In the genomic region with DNA sequence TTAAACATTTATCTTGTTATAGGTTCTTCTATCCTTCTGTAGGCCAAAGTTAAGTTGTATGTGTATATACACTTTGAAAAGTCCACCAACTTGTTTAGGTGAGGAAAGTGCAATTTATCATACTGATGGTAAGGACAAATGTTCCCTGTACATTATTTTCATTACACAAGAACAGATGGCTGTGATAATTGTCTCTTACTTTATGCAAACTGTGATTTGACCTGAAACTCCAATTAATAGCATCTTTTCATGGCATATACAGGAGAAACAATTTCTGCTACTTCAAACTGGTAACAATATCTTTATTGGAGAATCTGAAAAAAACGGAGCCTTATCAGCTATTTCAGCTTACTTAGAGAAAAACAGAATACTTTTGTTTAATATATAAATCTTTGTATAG, we compare ENCODE assay signal across 22 cellular contexts.
"Had no signal": no experiment of that assay in that cellular context is flagged by ENCODE, and none has a peak within 500 bp of the region (broad histone marks: within the 10 kb centered on the region; RNA-seq: fewer than 3 reads in every experiment).

No MANE protein-coding gene starts in this region.

- ATAC-seq: mucosa of descending colon; naive thymus-derived CD4-positive, alpha-beta T cell; natural killer cell treated with Interleukin-12 subunit alpha and Interleukin-12 subunit beta and Interleukin-15 and Interleukin-18, amount 100 ng/mL, for 72 hours; right lobe of liver; stimulated activated memory B cell treated with anti-CD40 and anti-IgM and Interleukin-4, amounts not matched to agents 10 μg/mL and 1 μg/mL and 100 μg/mL, for 72 hours; stimulated activated naive CD8-positive, alpha-beta T cell treated with anti-CD3 and anti-CD28 coated beads, Interleukin-15, amount 100 ng/mL, for 72 hours had no signal

- DNase-seq: hypothalamus; immature natural killer cell; islet precursor cell; left ventricle myocardium inferior; mesendoderm; mucosa of descending colon; naive thymus-derived CD4-positive, alpha-beta T cell; ovary; right lobe of liver; stimulated activated CD4-positive, alpha-beta T cell treated with anti-CD3 and anti-CD28 coated beads, Interleukin-1b, Interleukin-23, amount 100 ng/mL, for 48 hours; stimulated activated CD4-positive, alpha-beta T cell treated with anti-CD3 and anti-CD28 coated beads, Interleukin-2, amount 100 ng/mL, for 48 hours; stimulated activated CD4-positive, alpha-beta T cell treated with anti-CD3 and anti-CD28 coated beads, Interleukin-4, amount 100 ng/mL, for 4 hours; stimulated activated CD8-positive, alpha-beta memory T cell treated with anti-CD3 and anti-CD28 coated beads, Interleukin-4, amount 100 ng/mL, for 48 hours; stimulated activated naive CD4-positive, alpha-beta T cell treated with Interleukin-2 at 50 U/mL for 16 hours; stimulated activated naive CD8-positive, alpha-beta T cell treated with anti-CD3 and anti-CD28 coated beads, Interleukin-15, amount 100 ng/mL, for 72 hours; substantia nigra; testis; thyroid gland; transverse colon; upper lobe of left lung had no signal
